In genomic region chr11:84899740-84900139, GRCh38 we compare ENCODE assay signal across 10 cellular contexts.
DNase-seq lines count a peak whose midpoint lies in the region; ATAC-seq and TF ChIP-seq lines count a peak whose summit lies in the region.
"Had no signal": no experiment of that assay in that cellular context is flagged by ENCODE, and none has a peak within 500 bp of the region (broad histone marks: within the 10 kb centered on the region; RNA-seq: fewer than 3 reads in every experiment).

No MANE protein-coding gene starts in this region.

- H3K27ac Mint-ChIP-seq in progenitor cell of endocrine pancreas, result no peak overlapping the region
- no peak overlapping the region for H3K27ac Mint-ChIP-seq in naive thymus-derived CD8-positive, alpha-beta T cell

- POLR2A ChIA-PET in naive thymus-derived CD8-positive, alpha-beta T cell (lab: Charles Lee), result no interaction called here

- ATAC-seq in HG03520 (IDR thresholded peaks at IDR 0.05; ENCODE audit: unreplicated experiment), result peak; percentile 71
- no peak for ATAC-seq in naive thymus-derived CD8-positive, alpha-beta T cell
- ATAC-seq in sciatic nerve, result no peak

- in situ Hi-C loops in astrocyte of the spinal cord (cut with HindIII; ENCODE audit: low sequenced_read_pairs), result no loop called here

- TF ChIP-seq CTCF in astrocyte of the spinal cord (IDR thresholded peaks at IDR 0.05; ENCODE audit: low read depth, low read length), result peak; percentile 32
- peak; percentile 60 for TF ChIP-seq CTCF in progenitor cell of endocrine pancreas (IDR thresholded peaks at IDR 0.05; ENCODE audit: unreplicated experiment)

- no peak overlapping the region for H3K4me3 ChIP-seq in astrocyte of the spinal cord (ENCODE audit: low read depth, low read length)
- H3K4me3 ChIP-seq: vagina had no signal

- intact Hi-C loops in sciatic nerve (cut with DNase I), result no loop called here

- no peaks in the 10 kb centered on the region for H3K36me3 Mint-ChIP-seq in progenitor cell of endocrine pancreas (ENCODE audit: insufficient read depth)
- no peaks in the 10 kb centered on the region for H3K36me3 Mint-ChIP-seq in naive thymus-derived CD8-positive, alpha-beta T cell

- H3K27me3 Mint-ChIP-seq in progenitor cell of endocrine pancreas, result no peaks in the 10 kb centered on the region
- no peaks in the 10 kb centered on the region for H3K27me3 Mint-ChIP-seq in naive thymus-derived CD8-positive, alpha-beta T cell

- no peaks in the 10 kb centered on the region for H3K4me1 Mint-ChIP-seq in progenitor cell of endocrine pancreas (ENCODE audit: low read depth)
- no peaks in the 10 kb centered on the region for H3K4me1 Mint-ChIP-seq in naive thymus-derived CD8-positive, alpha-beta T cell

- H3K9me3 Mint-ChIP-seq in progenitor cell of endocrine pancreas (ENCODE audit: low read depth), result no peaks in the 10 kb centered on the region
- H3K9me3 Mint-ChIP-seq in naive thymus-derived CD8-positive, alpha-beta T cell, result peaks cover 9 to 25% (median 12%) of the 10 kb centered on the region in 9 donors

- DNase-seq in NCI-H524 (lab: John Stamatoyannopoulos, UW), result peak; percentile 14 to 24
- DNase-seq in NCI-H524 treated with DMSO at 0.1 percent for 48 hours (lab: John Stamatoyannopoulos, UW), result no peak
- peak; percentile 7 for DNase-seq in astrocyte of the spinal cord (ENCODE audit: low read depth, low spot score)
- no peak for DNase-seq in progenitor cell of endocrine pancreas (ENCODE audit: low spot score, unreplicated experiment)
- DNase-seq in NCI-H69 (lab: John Stamatoyannopoulos, UW), result no peak
- DNase-seq in naive thymus-derived CD8-positive, alpha-beta T cell, result no peak
- DNase-seq in sciatic nerve (ENCODE audit: low spot score), result no peak
- DNase-seq: NCI-H1930 had no signal

- no peak overlapping the region for H3K4me3 Mint-ChIP-seq in progenitor cell of endocrine pancreas (ENCODE audit: low read depth)
- H3K4me3 Mint-ChIP-seq in naive thymus-derived CD8-positive, alpha-beta T cell, result no peak overlapping the region

Comparison
In these comparisons a context has a peak if more than half of its experiments do, and no peak if none do; other contexts are left out.
1. DNase-seq: peak in NCI-H524 (2 of 2) and astrocyte of the spinal cord (single experiment); none in NCI-H524 treated with DMSO at 0.1 percent for 48 hours (single experiment), progenitor cell of endocrine pancreas (single experiment), NCI-H69 (single experiment), naive thymus-derived CD8-positive, alpha-beta T cell (0 of 10) and sciatic nerve (single experiment).